Comparison of ENCODE assay signal across 16 cellular contexts in genomic region chr4:41939016-41939623, GRCh38. TPM values are rescaled to one million over a fixed set of nuclear protein-coding genes. Genes with fewer than 3 reads are reported as not detected.
DNase-seq lines count a peak whose midpoint lies in the region; ATAC-seq and TF ChIP-seq lines count a peak whose summit lies in the region.
"Had no signal": no experiment of that assay in that cellular context is flagged by ENCODE, and none has a peak within 500 bp of the region (broad histone marks: within the 10 kb centered on the region; RNA-seq: fewer than 3 reads in every experiment).

No MANE protein-coding gene starts in this region.

- TF ChIP-seq CTCF in AG10803 (conservative IDR thresholded peaks at IDR 0.05; ENCODE audit: low read length) (no peak), foreskin keratinocyte (conservative IDR thresholded peaks at IDR 0.05) (no peak), GM10266 (IDR thresholded peaks at IDR 0.05; ENCODE audit: control insufficient read depth, insufficient read depth, low read depth, missing control alignments) (no peak)

- peaks cover 27% of the 10 kb centered on the region for H3K4me1 ChIP-seq in foreskin keratinocyte

- H3K27ac ChIP-seq in foreskin keratinocyte: no peak overlapping the region

- ATAC-seq in foreskin keratinocyte (peak; percentile 80), GM21619 (IDR thresholded peaks at IDR 0.05; ENCODE audit: unreplicated experiment) (no peak), HG03469 (IDR thresholded peaks at IDR 0.05; ENCODE audit: unreplicated experiment) (no peak)
- ATAC-seq: GM12878; stimulated activated naive B cell treated with anti-CD40 and anti-IgM and Interleukin-4, amounts not matched to agents 10 μg/mL and 1 μg/mL and 100 μg/mL, for 72 hours had no signal

- peak; percentile 20 for DNase-seq in AG10803 (ENCODE audit: low read depth)
- DNase-seq in SIG-M5 (lab: John Stamatoyannopoulos, UW): peak; percentile 45
- peak; percentile 96 to 98 for DNase-seq in foreskin keratinocyte
- no peak for DNase-seq in C1 segment of cervical spinal cord (lab: John Stamatoyannopoulos, UW)
- DNase-seq in GM10266 (ENCODE audit: extremely low spot score): no peak
- DNase-seq: cortex of kidney; DMS79 treated with DMSO at 0.1 percent for 48 hours; NCI-H446 treated with DMSO at 0.1 percent for 48 hours; SHP77; stimulated activated CD4-positive, alpha-beta T cell treated with anti-CD3 and anti-CD28 coated beads, Interleukin-2, amount 100 ng/mL, for 48 hours; stimulated activated naive B cell treated with anti-CD40 and anti-IgM and Interleukin-4, amounts not matched to agents 10 μg/mL and 1 μg/mL and 100 μg/mL, for 72 hours had no signal

- no peak for TF ChIP-seq RAD21 in Ishikawa (IDR thresholded peaks at IDR 0.05; ENCODE audit: low read depth)

- H3K27me3 ChIP-seq in foreskin keratinocyte: no peaks in the 10 kb centered on the region

- TF ChIP-seq EP300 in Ishikawa (IDR thresholded peaks at IDR 0.05; ENCODE audit: borderline replicate concordance): no peak

- no peak overlapping the region for H3K4me3 ChIP-seq in AG10803 (ENCODE audit: low read length)
- H3K4me3 ChIP-seq: GM12878 had no signal

TF ChIP-seq in Ishikawa, 13 proteins besides CTCF, POLR2A, EP300 and RAD21:
- TF ChIP-seq CEBPB (IDR thresholded peaks at IDR 0.05) (peak; percentile 31; the same call in 1 of the 2 replicates), FOXM1 (IDR thresholded peaks at IDR 0.05; ENCODE audit: borderline replicate concordance, low read depth) (no peak)

RNA-seq across cellular contexts. Expression of gene TMEM33, which starts 3.9 kb away (rescaled TPM):
- total RNA-seq in foreskin keratinocyte: 70.3 and 78.4 TPM in 2 replicates
- 35.6 and 36.2 TPM in 2 replicates for polyA plus RNA-seq in foreskin keratinocyte

RNA-seq across cellular contexts. Expression of gene DCAF4L1, which starts 42.4 kb away (rescaled TPM):
- 0.10 and 0.11 TPM in 2 replicates for total RNA-seq in foreskin keratinocyte
- polyA plus RNA-seq in foreskin keratinocyte: 0.02 and 0.03 TPM in 2 replicates
- total RNA-seq: M059J had no signal

RNA-seq across cellular contexts. Expression of gene SLC30A9, which starts 51.2 kb away (rescaled TPM):
- 56.0 and 56.7 TPM in 2 replicates for total RNA-seq in foreskin keratinocyte
- 16.8 and 22.5 TPM in 2 replicates for polyA plus RNA-seq in foreskin keratinocyte

Comparison
In these comparisons a context has a peak if more than half of its experiments do, and no peak if none do; other contexts are left out.
1. DNase-seq: peak in AG10803 (single experiment), SIG-M5 (single experiment) and foreskin keratinocyte (2 of 2); none in C1 segment of cervical spinal cord (0 of 14) and GM10266 (single experiment).